In genomic region chr11:106459135-106459534, GRCh38 we compare ENCODE assay signal across 12 cellular contexts.
A peak's percentile ranks its signal among the peaks of the same experiment; 100 is the strongest.
DNase-seq lines count a peak whose midpoint lies in the region; TF ChIP-seq lines count a peak whose summit lies in the region.
"Had no signal": no experiment of that assay in that cellular context is flagged by ENCODE, and none has a peak within 500 bp of the region (broad histone marks: within the 10 kb centered on the region; RNA-seq: fewer than 3 reads in every experiment).

No MANE protein-coding gene starts in this region.

- peaks cover 4% of the 10 kb centered on the region for H3K9me3 Mint-ChIP-seq in nephron
- H3K9me3 Mint-ChIP-seq: GM23338 had no signal

- TF ChIP-seq CTCF in brain microvascular endothelial cell (IDR thresholded peaks at IDR 0.05; ENCODE audit: low read depth, low read length, missing control alignments) (no peak), nephron (IDR thresholded peaks at IDR 0.05; ENCODE audit: unreplicated experiment in 3 of 3) (no peak)

- H3K27me3 ChIP-seq in brain microvascular endothelial cell (replicated peaks), result no peaks in the 10 kb centered on the region

- peak; percentile 50 for DNase-seq in M059J (ENCODE audit: low read depth)
- DNase-seq in brain microvascular endothelial cell, result no peak
- no peak for DNase-seq in T1000 (lab: John Stamatoyannopoulos, UW)
- DNase-seq in activated CD4-positive, CD25-positive, alpha-beta regulatory T cell treated with anti-CD3 and anti-CD28 coated beads, Interleukin-2, amount 50 U/mL, for 72 hours, result no peak
- no peak for DNase-seq in NCI-H1092 treated with DMSO at 0.1 percent for 48 hours (lab: John Stamatoyannopoulos, UW)
- DNase-seq: CD8-positive, alpha-beta T cell; H7 had no signal

- H3K36me3 ChIP-seq in brain microvascular endothelial cell (replicated peaks), result no peaks in the 10 kb centered on the region

- H3K36me3 Mint-ChIP-seq in nephron (ENCODE audit: low read depth), result no peaks in the 10 kb centered on the region
- H3K36me3 Mint-ChIP-seq: CD14-positive monocyte; CD8-positive, alpha-beta T cell had no signal

- H3K27ac Mint-ChIP-seq in nephron, result peak overlapping the region; percentile 4 to 33 (median 20)
- H3K27ac Mint-ChIP-seq: CD14-positive monocyte; CD8-positive, alpha-beta T cell; GM23338 had no signal

- no peak overlapping the region for H3K4me3 Mint-ChIP-seq in nephron
- H3K4me3 Mint-ChIP-seq: CD14-positive monocyte; CD8-positive, alpha-beta T cell; GM23338 had no signal

- peaks cover 44% of the 10 kb centered on the region for H3K4me1 Mint-ChIP-seq in nephron
- H3K4me1 Mint-ChIP-seq: CD14-positive monocyte had no signal

- in situ Hi-C loops in brain microvascular endothelial cell (cut with HindIII; ENCODE audit: low pct_ligation_motif_present, low sequenced_read_pairs), result no loop called here

- H3K4me3 ChIP-seq in brain microvascular endothelial cell (ENCODE audit: low read depth, low read length), result no peak overlapping the region
- H3K4me3 ChIP-seq: A549, GM23338 had no signal

- H3K27ac ChIP-seq in brain microvascular endothelial cell, result peak overlapping the region; percentile 10
- H3K27ac ChIP-seq: HL-60 had no signal

- H3K27me3 Mint-ChIP-seq in nephron (ENCODE audit: low read depth), result no peaks in the 10 kb centered on the region
